In genomic region chr2:134912406-134912805, GRCh38 we compare ENCODE assay signal across 24 cellular contexts. TPM values are rescaled to one million over a fixed set of nuclear protein-coding genes. Genes with fewer than 3 reads are reported as not detected.
DNase-seq lines count a peak whose midpoint lies in the region; ATAC-seq lines count a peak whose summit lies in the region.
"Had no signal": no experiment of that assay in that cellular context is flagged by ENCODE, and none has a peak within 500 bp of the region (broad histone marks: within the 10 kb centered on the region; RNA-seq: fewer than 3 reads in every experiment).

No MANE protein-coding gene starts in this region.

- ATAC-seq in GM18873 (IDR thresholded peaks at IDR 0.05; ENCODE audit: low FRiP score, unreplicated experiment) (no peak), GM19455 (IDR thresholded peaks at IDR 0.05; ENCODE audit: unreplicated experiment) (no peak)
- ATAC-seq: activated CD4-positive, CD25-positive, alpha-beta regulatory T cell treated with anti-CD3 and anti-CD28 coated beads, Interleukin-2, amount 50 U/mL, for 24 hours; activated CD8-positive, alpha-beta memory T cell treated with anti-CD3 and anti-CD28 coated beads, Interleukin-2, amount 10 ng/mL, durations not matched to agents 7 days and 5 days; HepG2; natural killer cell; stimulated activated effector memory CD8-positive, alpha-beta T cell treated with anti-CD3 and anti-CD28 coated beads, Interleukin-12 subunit alpha, Interleukin-12 subunit beta, amount 100 ng/mL, for 72 hours had no signal

- DNase-seq in HCEC 1CT, result peak; percentile 71
- DNase-seq in SK-MEL-5 (ENCODE audit: low read depth, low spot score), result peak; percentile 46
- peak; percentile 16 for DNase-seq in fibroblast of gingiva (ENCODE audit: low read depth)
- peak; percentile 34 for DNase-seq in skeletal muscle cell (ENCODE audit: low read depth)
- no peak for DNase-seq in NCI-H524 (lab: John Stamatoyannopoulos, UW)
- DNase-seq: activated CD8-positive, alpha-beta memory T cell treated with anti-CD3 and anti-CD28 coated beads, Interleukin-2, amount 10 ng/mL, durations not matched to agents 7 days and 5 days; activated effector memory CD4-positive, alpha-beta T cell treated with Interleukin-2 at 50 U/mL for 16 hours; DMS153; islet precursor cell; MV-4-11; natural killer cell; NCI-H2081 treated with DMSO at 0.1 percent for 48 hours; NCI-H524 treated with DMSO at 0.1 percent for 48 hours; OCI-M1; T-helper 9 cell had no signal

- no peak overlapping the region for H3K4me3 ChIP-seq in skeletal muscle cell (ENCODE audit: low read depth, low read length)
- H3K4me3 ChIP-seq: BLaER1, SK-N-MC, smooth muscle cell, tibial nerve had no signal

- in situ Hi-C loops in SK-MEL-5 (cut with HindIII; ENCODE audit: low pct_unique_long_range_greater_than_20kb, low sequenced_read_pairs), result no loop called here

RNA-seq across cellular contexts. Expression of gene CCNT2, which starts 6.2 kb away (rescaled TPM):
- total RNA-seq in SK-MEL-5 (2014; rRNA removed; shearing (Covaris generic)), result 25.8 and 26.2 TPM in 2 replicates
- 6.2 and 10.8 TPM in 2 replicates for polyA plus RNA-seq in SK-MEL-5 (2015; cell fraction: cytosol; rRNA removed)
- polyA plus RNA-seq in SK-MEL-5 (2015; cell fraction: nucleus; rRNA removed), result 82.6 and 96.1 TPM in 2 replicates

Comparison
In these comparisons a context has a peak if more than half of its experiments do, and no peak if none do; other contexts are left out.
1. DNase-seq: peak in HCEC 1CT (single experiment), SK-MEL-5 (single experiment), fibroblast of gingiva (single experiment) and skeletal muscle cell (single experiment); none in NCI-H524 (0 of 2).